In the genomic region with DNA sequence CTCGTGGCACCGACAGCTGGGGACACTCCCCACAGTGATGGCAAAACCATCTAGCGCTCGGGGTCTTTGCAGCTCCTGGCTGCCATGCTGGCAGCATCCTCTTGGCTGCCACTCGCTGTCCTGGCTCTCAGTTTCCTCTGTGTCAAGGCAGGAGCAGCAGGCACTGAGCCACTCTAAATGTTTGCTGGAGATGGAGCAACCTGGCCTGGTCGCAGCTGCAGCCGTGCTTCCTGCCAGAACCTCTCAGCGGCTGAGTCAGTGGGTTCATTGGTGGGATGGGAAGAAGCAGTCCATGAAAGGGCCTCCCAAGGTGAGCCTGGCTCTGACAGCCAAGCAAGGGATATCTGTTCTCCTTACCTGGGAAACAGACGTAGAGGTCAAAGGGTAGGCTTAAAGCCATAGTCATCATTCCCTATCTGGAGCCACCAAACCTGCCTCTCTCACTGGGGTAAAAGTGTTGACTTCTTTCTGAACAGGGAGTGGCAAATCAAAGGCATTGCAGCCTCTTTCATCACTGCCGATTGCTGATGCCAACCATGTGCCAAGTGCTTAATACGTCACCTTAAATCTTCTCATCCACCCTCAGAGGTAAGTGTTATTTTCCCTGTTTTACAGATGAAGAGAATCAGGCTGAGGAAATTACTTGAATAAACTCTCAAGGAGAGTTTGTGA, we compare ENCODE assay signal across 30 cellular contexts.
"Had no signal": no experiment of that assay in that cellular context is flagged by ENCODE, and none has a peak within 500 bp of the region (broad histone marks: within the 10 kb centered on the region; RNA-seq: fewer than 3 reads in every experiment).

No MANE protein-coding gene starts in this region.

- H3K4me1 Mint-ChIP-seq: activated CD4-positive, alpha-beta T cell treated with anti-CD3 and anti-CD28 coated beads, Interleukin-2, amount 10 ng/mL, durations not matched to agents 7 days and 5 days; activated naive CD8-positive, alpha-beta T cell treated with anti-CD3 and anti-CD28 coated beads, Interleukin-2, amount 50 U/mL, for 24 hours had no signal

- H3K9me3 Mint-ChIP-seq: activated naive CD8-positive, alpha-beta T cell treated with anti-CD3 and anti-CD28 coated beads, Interleukin-2, amount 50 U/mL, for 24 hours had no signal

- H3K4me3 Mint-ChIP-seq: activated CD4-positive, alpha-beta memory T cell treated with anti-CD3 and anti-CD28 coated beads for 36 hours; activated CD4-positive, alpha-beta T cell treated with anti-CD3 and anti-CD28 coated beads, Interleukin-2, amount 10 ng/mL, durations not matched to agents 7 days and 5 days; activated naive CD8-positive, alpha-beta T cell treated with anti-CD3 and anti-CD28 coated beads, Interleukin-2, amount 50 U/mL, for 24 hours; activated T-cell treated with anti-CD3 and anti-CD28 coated beads, Interleukin-2, amount 50 U/mL, for 4 hours had no signal

- H3K27me3 ChIP-seq: ascending aorta, body of pancreas had no signal

- ATAC-seq: activated naive CD4-positive, alpha-beta T cell treated with anti-CD3 and anti-CD28 coated beads, Interleukin-2, amount 50 U/mL, for 72 hours; activated naive CD8-positive, alpha-beta T cell treated with anti-CD3 and anti-CD28 coated beads, Interleukin-2, amount 50 U/mL, for 24 hours; activated T-cell treated with anti-CD3 and anti-CD28 coated beads, Interleukin-2, amount 50 U/mL, for 4 hours; body of pancreas; K562; Panc1; Right ventricle myocardium inferior had no signal

- H3K27ac ChIP-seq: ascending aorta, body of pancreas, SK-N-MC, VCaP had no signal

- H3K36me3 ChIP-seq: ascending aorta had no signal

- H3K4me1 ChIP-seq: ascending aorta, body of pancreas had no signal

- H3K36me3 Mint-ChIP-seq: activated CD4-positive, alpha-beta memory T cell treated with anti-CD3 and anti-CD28 coated beads for 36 hours; activated naive CD4-positive, alpha-beta T cell treated with anti-CD3 and anti-CD28 coated beads, Interleukin-2, amount 50 U/mL, for 72 hours had no signal

- H3K9me3 ChIP-seq: ascending aorta, body of pancreas had no signal

- DNase-seq: activated CD4-positive, alpha-beta memory T cell treated with anti-CD3 and anti-CD28 coated beads for 36 hours; activated CD4-positive, alpha-beta T cell treated with anti-CD3 and anti-CD28 coated beads, Interleukin-2, amount 10 ng/mL, durations not matched to agents 7 days and 5 days; activated CD4-positive, CD25-positive, alpha-beta regulatory T cell; activated CD8-positive, alpha-beta memory T cell treated with anti-CD3 and anti-CD28 coated beads for 24 hours; activated effector memory CD4-positive, alpha-beta T cell treated with anti-CD3 and anti-CD28 coated beads, Interleukin-2, amount 50 U/mL, for 16 hours; activated naive CD4-positive, alpha-beta T cell treated with Interleukin-2 at 50 U/mL for 16 hours; activated naive CD8-positive, alpha-beta T cell treated with anti-CD3 and anti-CD28 coated beads, Interleukin-2, amount 50 U/mL, for 24 hours; activated T-cell treated with anti-CD3 and anti-CD28 coated beads, Interleukin-2, amount 50 U/mL, for 4 hours; amniotic stem cell; body of pancreas; Karpas-422; MM.1S; NCI-H1105 treated with DMSO at 0.1 percent for 48 hours; NCI-H1436 treated with DMSO at 0.1 percent for 48 hours; NCI-H187 treated with DMSO at 0.1 percent for 48 hours; NCI-H2081 treated with DMSO at 0.1 percent for 48 hours; NCI-H2227 treated with DMSO at 0.1 percent for 48 hours; NCI-H446 treated with DMSO at 0.1 percent for 48 hours; NCI-H524 treated with DMSO at 0.1 percent for 48 hours; NCI-H748 treated with DMSO at 0.1 percent for 48 hours; OCI-M1; RPMI8226; T-helper 1 cell had no signal

- H3K4me3 ChIP-seq: ascending aorta, body of pancreas, K562, SK-N-MC had no signal

- H3K27me3 Mint-ChIP-seq: activated CD4-positive, alpha-beta memory T cell treated with anti-CD3 and anti-CD28 coated beads for 36 hours; activated CD4-positive, alpha-beta T cell treated with anti-CD3 and anti-CD28 coated beads, Interleukin-2, amount 10 ng/mL, durations not matched to agents 7 days and 5 days; activated naive CD8-positive, alpha-beta T cell treated with anti-CD3 and anti-CD28 coated beads, Interleukin-2, amount 50 U/mL, for 24 hours had no signal

- H3K27ac Mint-ChIP-seq: activated CD4-positive, alpha-beta memory T cell treated with anti-CD3 and anti-CD28 coated beads for 36 hours; activated CD4-positive, alpha-beta T cell treated with anti-CD3 and anti-CD28 coated beads, Interleukin-2, amount 10 ng/mL, durations not matched to agents 7 days and 5 days; activated naive CD4-positive, alpha-beta T cell treated with anti-CD3 and anti-CD28 coated beads, Interleukin-2, amount 50 U/mL, for 72 hours; activated naive CD8-positive, alpha-beta T cell treated with anti-CD3 and anti-CD28 coated beads, Interleukin-2, amount 50 U/mL, for 24 hours had no signal
